Comparison of ENCODE assay signal across 8 cellular contexts in the genomic region with DNA sequence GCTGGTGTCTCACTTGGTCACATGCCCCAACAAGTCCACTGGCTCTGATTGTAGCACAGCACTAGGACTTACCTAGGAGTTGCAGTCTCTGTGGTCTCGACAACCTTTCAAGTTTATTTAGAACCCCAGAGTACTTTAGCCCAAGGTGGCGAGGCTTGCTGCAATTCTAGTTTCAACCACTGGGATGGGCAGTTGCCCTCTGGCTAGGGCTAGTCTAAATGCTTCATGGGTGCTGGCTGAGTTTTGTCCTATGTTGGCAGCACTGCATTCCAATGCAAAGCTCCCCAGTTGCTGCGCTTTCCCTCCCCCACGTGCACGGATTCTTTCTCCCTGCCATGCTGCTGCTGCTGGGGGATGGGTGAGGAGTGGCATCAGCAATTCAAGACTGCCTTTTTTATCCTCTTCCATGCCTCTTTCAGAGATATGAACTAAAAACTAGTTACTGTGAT.
A peak's percentile ranks its signal among the peaks of the same experiment; 100 is the strongest.
DNase-seq lines count a peak whose midpoint lies in the region; ATAC-seq lines count a peak whose summit lies in the region.

No MANE protein-coding gene starts in this region.

- H3K27me3 ChIP-seq in iPS-20b (ENCODE audit: insufficient read depth, low read length), result no peaks in the 10 kb centered on the region

- in situ Hi-C loops in ACHN (cut with HindIII; ENCODE audit: low pct_ligation_motif_present, low pct_unique_long_range_greater_than_20kb, low sequenced_read_pairs), result no loop called here

- H3K9me3 ChIP-seq in iPS-20b (ENCODE audit: insufficient read depth, low read depth, low read length), result no peaks in the 10 kb centered on the region

- H3K36me3 ChIP-seq in iPS-20b (ENCODE audit: insufficient read depth, low read depth, low read length), result peaks cover 18% of the 10 kb centered on the region

- peak overlapping the region; percentile 60 for H3K27ac ChIP-seq in iPS-20b (ENCODE audit: low read length)

- H3K4me3 ChIP-seq in iPS-20b (ENCODE audit: low read length), result no peak overlapping the region; the same call in 1 of the 2 replicates

- H3K9ac ChIP-seq in iPS-20b (ENCODE audit: low read depth, low read length), result peak overlapping the region; percentile 25; the same call in 1 of the 2 replicates

- ATAC-seq in GM19324 (IDR thresholded peaks at IDR 0.05; ENCODE audit: low FRiP score, unreplicated experiment), result no peak

- peaks cover 16% of the 10 kb centered on the region; the same call in 1 of the 2 replicates for H3K4me1 ChIP-seq in iPS-20b (ENCODE audit: insufficient read depth, low read length)

- peak; percentile 39 for DNase-seq in ACHN
- peak; percentile 18 for DNase-seq in H4 (ENCODE audit: low spot score)
- peak; percentile 16 for DNase-seq in SW480 (ENCODE audit: low spot score)
- no peak for DNase-seq in stimulated activated naive CD4-positive, alpha-beta T cell treated with Interleukin-2 at 50 U/mL for 16 hours (lab: John Stamatoyannopoulos, UW)
- no peak for DNase-seq in AG08395 (ENCODE audit: low spot score)
- no peak for DNase-seq in DMS114 treated with DMSO at 0.1 percent for 48 hours (lab: John Stamatoyannopoulos, UW; ENCODE audit: unreplicated experiment)

Comparison
In these comparisons a context has a peak if more than half of its experiments do, and no peak if none do; other contexts are left out.
1. DNase-seq: peak in ACHN (single experiment), H4 (single experiment) and SW480 (single experiment); none in stimulated activated naive CD4-positive, alpha-beta T cell treated with Interleukin-2 at 50 U/mL for 16 hours (single experiment), AG08395 (single experiment) and DMS114 treated with DMSO at 0.1 percent for 48 hours (single experiment).